18 cellular contexts compared by ENCODE assay signal in genomic region chr9:73667749-73668148, GRCh38.
DNase-seq lines count a peak whose midpoint lies in the region; ATAC-seq and TF ChIP-seq lines count a peak whose summit lies in the region.
"Had no signal": no experiment of that assay in that cellular context is flagged by ENCODE, and none has a peak within 500 bp of the region (broad histone marks: within the 10 kb centered on the region; RNA-seq: fewer than 3 reads in every experiment).

No MANE protein-coding gene starts in this region.

- H4K20me1 ChIP-seq in SK-N-SH (ENCODE audit: insufficient read depth): no peaks in the 10 kb centered on the region

- peaks cover 7% of the 10 kb centered on the region for H3K4me1 Mint-ChIP-seq in glutamatergic neuron (ENCODE audit: low read depth, unreplicated experiment)
- H3K4me1 Mint-ChIP-seq: activated CD8-positive, alpha-beta memory T cell treated with anti-CD3 and anti-CD28 coated beads, Interleukin-2, amount 10 ng/mL, durations not matched to agents 7 days and 5 days; activated naive CD4-positive, alpha-beta T cell treated with anti-CD3 and anti-CD28 coated beads, Interleukin-2, amount 50 U/mL, for 24 hours; IgD-negative memory B cell had no signal

- no peak; a peak in 1 of 4 replicates for TF ChIP-seq EP300 in SK-N-SH (IDR thresholded peaks at IDR 0.05; ENCODE audit: borderline replicate concordance in 1 of 2, low read depth in 1 of 2, low read length in 1 of 2)

- no peaks in the 10 kb centered on the region for H3K27me3 Mint-ChIP-seq in glutamatergic neuron (ENCODE audit: unreplicated experiment)
- H3K27me3 Mint-ChIP-seq: activated CD8-positive, alpha-beta memory T cell treated with anti-CD3 and anti-CD28 coated beads, Interleukin-2, amount 10 ng/mL, durations not matched to agents 7 days and 5 days; activated naive CD4-positive, alpha-beta T cell treated with anti-CD3 and anti-CD28 coated beads, Interleukin-2, amount 50 U/mL, for 24 hours; IgD-negative memory B cell had no signal

- TF ChIP-seq RAD21 in SK-N-SH (IDR thresholded peaks at IDR 0.05; ENCODE audit: low read length): peak; percentile 16

- H3K4me1 ChIP-seq in SK-N-SH (ENCODE audit: control insufficient read depth in 1 of 2, insufficient read depth in 2 of 2, low read depth in 1 of 2, low read length in 1 of 2) (peaks cover 0 to 2% of the 10 kb centered on the region in 2 experiments; a peak in 1 of 4 replicates), right cardiac atrium (ENCODE audit: control insufficient read depth, insufficient read depth, low read length) (no peaks in the 10 kb centered on the region)
- H3K4me1 ChIP-seq: colonic mucosa, esophagus squamous epithelium, SJCRH30 had no signal

- H3K4me3 Mint-ChIP-seq in glutamatergic neuron (ENCODE audit: unreplicated experiment): no peak overlapping the region
- H3K4me3 Mint-ChIP-seq: activated CD8-positive, alpha-beta memory T cell treated with anti-CD3 and anti-CD28 coated beads, Interleukin-2, amount 10 ng/mL, durations not matched to agents 7 days and 5 days; activated naive CD4-positive, alpha-beta T cell treated with anti-CD3 and anti-CD28 coated beads, Interleukin-2, amount 50 U/mL, for 24 hours; IgD-negative memory B cell had no signal

- no peak overlapping the region for H3K27ac Mint-ChIP-seq in glutamatergic neuron (ENCODE audit: unreplicated experiment)
- H3K27ac Mint-ChIP-seq: activated CD8-positive, alpha-beta memory T cell treated with anti-CD3 and anti-CD28 coated beads, Interleukin-2, amount 10 ng/mL, durations not matched to agents 7 days and 5 days; activated naive CD4-positive, alpha-beta T cell treated with anti-CD3 and anti-CD28 coated beads, Interleukin-2, amount 50 U/mL, for 24 hours; IgD-negative memory B cell had no signal

- no peak for ATAC-seq in right cardiac atrium
- ATAC-seq: activated CD8-positive, alpha-beta memory T cell treated with anti-CD3 and anti-CD28 coated beads, Interleukin-2, amount 10 ng/mL, durations not matched to agents 7 days and 5 days had no signal

- H3K27me3 ChIP-seq in SK-N-SH (ENCODE audit: insufficient read depth) (no peaks in the 10 kb centered on the region), right cardiac atrium (ENCODE audit: control insufficient read depth, insufficient read depth) (no peaks in the 10 kb centered on the region)
- H3K27me3 ChIP-seq: colonic mucosa, esophagus squamous epithelium had no signal

- intact Hi-C loops in right cardiac atrium (cut with DNase I): no loop called here

- CTCF ChIA-PET in SK-N-SH (lab: Yijun Ruan, JAX): no interaction called here

- no peaks in the 10 kb centered on the region for H3K9me3 ChIP-seq in SK-N-SH
- H3K9me3 ChIP-seq in right cardiac atrium (ENCODE audit: control insufficient read depth, low read length): no peaks in the 10 kb centered on the region
- H3K9me3 ChIP-seq: colonic mucosa, esophagus squamous epithelium, SJCRH30 had no signal

- H3K4me2 ChIP-seq in SK-N-SH: no peak overlapping the region

- no peaks in the 10 kb centered on the region for H3K9me2 ChIP-seq in SK-N-SH

- no peaks in the 10 kb centered on the region for H3K9me3 Mint-ChIP-seq in glutamatergic neuron (ENCODE audit: unreplicated experiment)

- no peaks in the 10 kb centered on the region for H3K36me3 Mint-ChIP-seq in glutamatergic neuron (ENCODE audit: unreplicated experiment)
- H3K36me3 Mint-ChIP-seq: activated CD8-positive, alpha-beta memory T cell treated with anti-CD3 and anti-CD28 coated beads, Interleukin-2, amount 10 ng/mL, durations not matched to agents 7 days and 5 days; activated naive CD4-positive, alpha-beta T cell treated with anti-CD3 and anti-CD28 coated beads, Interleukin-2, amount 50 U/mL, for 24 hours; IgD-negative memory B cell had no signal

- DNase-seq in AG10803 (ENCODE audit: low read depth): peak; percentile 3
- peak; percentile 47 for DNase-seq in HCEC 1CT
- DNase-seq in SK-N-SH: peak; percentile 14
- DNase-seq in glutamatergic neuron: no peak
- no peak for DNase-seq in activated T-cell treated with anti-CD3 and anti-CD28 coated beads for 4 hours
- no peak for DNase-seq in amygdala (lab: John Stamatoyannopoulos, UW)
- DNase-seq in right cardiac atrium: no peak
- no peak for DNase-seq in SW 1271 (lab: John Stamatoyannopoulos, UW)
- DNase-seq: activated CD8-positive, alpha-beta memory T cell treated with anti-CD3 and anti-CD28 coated beads, Interleukin-2, amount 10 ng/mL, durations not matched to agents 7 days and 5 days; AML-193; colonic mucosa; esophagus squamous epithelium; NCI-H187; NCI-H526 treated with DMSO at 0.1 percent for 48 hours; SJCRH30; WERI-Rb-1 had no signal

- no peak overlapping the region for H2AFZ ChIP-seq in SK-N-SH (ENCODE audit: low read depth)

- H3K36me3 ChIP-seq in SK-N-SH (replicated peaks in 1 of 2; ENCODE audit: control insufficient read depth in 1 of 2, insufficient read depth in 2 of 2, low read length in 1 of 2): no peaks in the 10 kb centered on the region
- H3K36me3 ChIP-seq: colonic mucosa, esophagus squamous epithelium, SJCRH30, WERI-Rb-1 had no signal

- POLR2A ChIA-PET in SK-N-SH (lab: Yijun Ruan, JAX): no interaction called here

- TF ChIP-seq CTCF in AG10803 (conservative IDR thresholded peaks at IDR 0.05; ENCODE audit: low read length) (peak; percentile 25), SK-N-SH (IDR thresholded peaks at IDR 0.05) (no peak; the same call in 1 of the 2 replicates), glutamatergic neuron (IDR thresholded peaks at IDR 0.05; ENCODE audit: partially characterized antibody, unreplicated experiment) (peak; percentile 55)

- no peaks in the 10 kb centered on the region for H3F3A ChIP-seq in SK-N-SH (replicated peaks; ENCODE audit: insufficient read depth)

- H3K4me3 ChIP-seq in AG10803 (ENCODE audit: low read length) (no peak overlapping the region), SK-N-SH (ENCODE audit: low read depth in 2 of 2, low read length in 1 of 2) (no peak overlapping the region), right cardiac atrium (ENCODE audit: low read length) (no peak overlapping the region)
- H3K4me3 ChIP-seq: colonic mucosa, esophagus squamous epithelium, SJCRH30 had no signal

- H3K9ac ChIP-seq in SK-N-SH: no peak overlapping the region

- 31% methylated on average over 1 of the region's 1 CpG for WGBS in SK-N-SH (ENCODE audit: low lambda C conversion rate)
- 69% methylated on average over 1 of the region's 1 CpG for WGBS in right cardiac atrium

- no peaks in the 10 kb centered on the region for H3K79me2 ChIP-seq in SK-N-SH (ENCODE audit: insufficient read depth)

- H3K27ac ChIP-seq in SK-N-SH (ENCODE audit: low read depth in 2 of 2, low read length in 1 of 2) (no peak overlapping the region), right cardiac atrium (ENCODE audit: low read length) (no peak overlapping the region)
- H3K27ac ChIP-seq: colonic mucosa, esophagus squamous epithelium, SJCRH30, WERI-Rb-1 had no signal

TF ChIP-seq in SK-N-SH, 30 proteins besides CTCF, POLR2A, EP300 and RAD21 (continues in another document):
- TF ChIP-seq FOXM1 (IDR thresholded peaks at IDR 0.05; ENCODE audit: low read depth): no peak
- no peak for TF ChIP-seq TAF1 (IDR thresholded peaks at IDR 0.05; ENCODE audit: borderline replicate concordance, low read depth, low read length)
- TF ChIP-seq TCF12 (IDR thresholded peaks at IDR 0.05): no peak
- no peak for TF ChIP-seq CHD2 (IDR thresholded peaks at IDR 0.05; ENCODE audit: low read length, partially characterized antibody)
- no peak for TF ChIP-seq GABPA (IDR thresholded peaks at IDR 0.05; ENCODE audit: low read depth)
- TF ChIP-seq YY1 (IDR thresholded peaks at IDR 0.05; ENCODE audit: low read depth): no peak
- TF ChIP-seq MXI1 (IDR thresholded peaks at IDR 0.05; ENCODE audit: low read depth, low read length): no peak
- no peak for TF ChIP-seq ZBTB33 (IDR thresholded peaks at IDR 0.05; ENCODE audit: borderline replicate concordance, low read depth)
- no peak for TF ChIP-seq RXRA (IDR thresholded peaks at IDR 0.05; ENCODE audit: borderline replicate concordance, low read depth)
- TF ChIP-seq ELF1 (IDR thresholded peaks at IDR 0.05): no peak
- no peak for TF ChIP-seq REST (IDR thresholded peaks at IDR 0.05; ENCODE audit: low read depth, low read length)

Comparison
In these comparisons a context has a peak if more than half of its experiments do, and no peak if none do; other contexts are left out.
1. DNase-seq: peak in AG10803 (single experiment), HCEC 1CT (single experiment) and SK-N-SH (single experiment); none in glutamatergic neuron (single experiment), activated T-cell treated with anti-CD3 and anti-CD28 coated beads for 4 hours (single experiment), amygdala (0 of 56), right cardiac atrium (0 of 3) and SW 1271 (0 of 2).